In the genomic region with DNA sequence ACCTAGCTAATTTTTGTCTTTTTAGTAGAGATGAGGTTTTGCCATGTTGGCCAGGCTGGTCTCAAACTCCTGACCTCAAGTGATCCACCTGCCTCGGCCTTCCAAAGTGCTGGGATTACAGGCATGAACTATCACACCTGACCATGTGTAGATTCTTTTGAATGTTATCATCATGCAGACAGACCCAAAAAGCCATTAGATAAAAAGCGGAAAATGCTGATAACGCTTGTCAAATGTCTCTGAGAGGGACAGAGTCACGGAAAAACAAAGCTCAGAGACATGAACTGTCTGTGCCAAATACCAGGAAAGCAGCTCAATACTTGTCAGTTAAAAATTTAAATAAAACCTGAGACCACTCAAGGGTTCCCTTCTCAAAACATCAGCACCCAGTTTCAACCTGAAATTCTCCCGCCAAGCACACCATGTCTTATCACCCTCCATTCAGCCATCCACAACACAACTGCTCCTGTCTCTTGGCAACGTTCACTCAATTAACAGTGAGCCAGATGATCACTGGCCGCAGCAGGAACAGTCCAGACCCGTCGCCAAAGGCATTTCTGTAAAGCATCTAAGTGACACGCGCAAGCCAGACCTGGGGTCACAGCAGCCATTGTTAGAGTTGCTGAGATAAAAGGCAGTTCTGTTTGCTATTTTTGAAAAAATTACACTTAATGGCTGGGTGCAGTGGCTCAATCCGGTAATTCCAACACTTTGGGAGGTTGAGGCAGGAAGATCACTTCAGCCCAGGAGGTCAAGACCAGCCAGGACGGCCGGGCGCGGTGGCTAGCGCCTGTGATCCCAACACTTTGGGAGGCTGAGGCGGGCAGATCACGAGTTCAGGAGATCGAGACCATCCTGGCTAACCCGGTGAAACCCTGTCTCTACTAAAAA, we compare ENCODE assay signal across 1 cellular context.
TF ChIP-seq lines count a peak whose summit lies in the region.

No MANE protein-coding gene starts in this region.

TF ChIP-seq in K562, 482 proteins besides CTCF, POLR2A, EP300 and RAD21 (continued from another document and continues in another):
- TF ChIP-seq, protein P1, sequence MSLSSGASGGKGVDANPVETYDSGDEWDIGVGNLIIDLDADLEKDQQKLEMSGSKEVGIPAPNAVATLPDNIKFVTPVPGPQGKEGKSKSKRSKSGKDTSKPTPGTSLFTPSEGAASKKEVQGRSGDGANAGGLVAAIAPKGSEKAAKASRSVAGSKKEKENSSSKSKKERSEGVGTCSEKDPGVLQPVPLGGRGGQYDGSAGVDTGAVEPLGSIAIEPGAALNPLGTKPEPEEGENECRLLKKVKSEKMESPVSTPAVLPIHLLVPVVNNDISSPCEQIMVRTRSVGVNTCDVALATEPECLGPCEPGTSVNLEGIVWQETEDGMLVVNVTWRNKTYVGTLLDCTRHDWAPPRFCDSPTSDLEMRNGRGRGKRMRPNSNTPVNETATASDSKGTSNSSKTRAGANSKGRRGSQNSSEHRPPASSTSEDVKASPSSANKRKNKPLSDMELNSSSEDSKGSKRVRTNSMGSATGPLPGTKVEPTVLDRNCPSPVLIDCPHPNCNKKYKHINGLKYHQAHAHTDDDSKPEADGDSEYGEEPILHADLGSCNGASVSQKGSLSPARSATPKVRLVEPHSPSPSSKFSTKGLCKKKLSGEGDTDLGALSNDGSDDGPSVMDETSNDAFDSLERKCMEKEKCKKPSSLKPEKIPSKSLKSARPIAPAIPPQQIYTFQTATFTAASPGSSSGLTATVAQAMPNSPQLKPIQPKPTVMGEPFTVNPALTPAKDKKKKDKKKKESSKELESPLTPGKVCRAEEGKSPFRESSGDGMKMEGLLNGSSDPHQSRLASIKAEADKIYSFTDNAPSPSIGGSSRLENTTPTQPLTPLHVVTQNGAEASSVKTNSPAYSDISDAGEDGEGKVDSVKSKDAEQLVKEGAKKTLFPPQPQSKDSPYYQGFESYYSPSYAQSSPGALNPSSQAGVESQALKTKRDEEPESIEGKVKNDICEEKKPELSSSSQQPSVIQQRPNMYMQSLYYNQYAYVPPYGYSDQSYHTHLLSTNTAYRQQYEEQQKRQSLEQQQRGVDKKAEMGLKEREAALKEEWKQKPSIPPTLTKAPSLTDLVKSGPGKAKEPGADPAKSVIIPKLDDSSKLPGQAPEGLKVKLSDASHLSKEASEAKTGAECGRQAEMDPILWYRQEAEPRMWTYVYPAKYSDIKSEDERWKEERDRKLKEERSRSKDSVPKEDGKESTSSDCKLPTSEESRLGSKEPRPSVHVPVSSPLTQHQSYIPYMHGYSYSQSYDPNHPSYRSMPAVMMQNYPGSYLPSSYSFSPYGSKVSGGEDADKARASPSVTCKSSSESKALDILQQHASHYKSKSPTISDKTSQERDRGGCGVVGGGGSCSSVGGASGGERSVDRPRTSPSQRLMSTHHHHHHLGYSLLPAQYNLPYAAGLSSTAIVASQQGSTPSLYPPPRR (CRISPR knock-in tag; IDR thresholded peaks at IDR 0.05; ENCODE audit: borderline replicate concordance), result no peak
- TF ChIP-seq RBM17 (IDR thresholded peaks at IDR 0.05; ENCODE audit: borderline replicate concordance, low read depth, low read length) (no peak), SMARCA5 (IDR thresholded peaks at IDR 0.05) (no peak), C11orf30 (IDR thresholded peaks at IDR 0.05; ENCODE audit: low read depth) (peak; percentile 58; the same call in 1 of the 2 replicates), CXXC5 (CRISPR knock-in tag; IDR thresholded peaks at IDR 0.05) (peak; percentile 70), KLF1 (tag; IDR thresholded peaks at IDR 0.05) (no peak), BRCA1 (IDR thresholded peaks at IDR 0.05) (no peak), BRCA1 (CRISPR knock-in tag; IDR thresholded peaks at IDR 0.05) (no peak), TRIM28 (IDR thresholded peaks at IDR 0.05) (no peak), NFXL1 (CRISPR knock-in tag; IDR thresholded peaks at IDR 0.05) (no peak), CC2D1A (IDR thresholded peaks at IDR 0.05) (no peak), CHD4 (IDR thresholded peaks at IDR 0.05; ENCODE audit: insufficient read depth, insufficient replicate concordance, low read depth, low read length, poor library complexity, severe bottlenecking) (no peak), KDM1A (IDR thresholded peaks at IDR 0.05) (peak in 1 of 2 experiments; percentile 69; a peak in 3 of 4 replicates), KLF10 (CRISPR knock-in tag; IDR thresholded peaks at IDR 0.05) (no peak), ESRRA (IDR thresholded peaks at IDR 0.05; ENCODE audit: borderline replicate concordance, low read depth) (no peak), BACH1 (tag; IDR thresholded peaks at IDR 0.05) (no peak), DDX20 (tag; IDR thresholded peaks at IDR 0.05; ENCODE audit: low read depth) (no peak), ZNF707 (CRISPR knock-in tag; conservative IDR thresholded peaks at IDR 0.05) (no peak), NFATC3 (IDR thresholded peaks at IDR 0.05) (peak; percentile 64; the same call in 1 of the 2 replicates), PHF21A (IDR thresholded peaks at IDR 0.05; ENCODE audit: borderline replicate concordance, low read depth) (no peak), CBX2 (IDR thresholded peaks at IDR 0.05; ENCODE audit: insufficient read depth, low read length, poor library complexity, severe bottlenecking) (no peak), BRD9 (IDR thresholded peaks at IDR 0.05; ENCODE audit: low read depth, partially characterized antibody) (no peak), STAT5B (CRISPR knock-in tag; IDR thresholded peaks at IDR 0.05) (no peak), GATA2 (CRISPR knock-in tag; IDR thresholded peaks at IDR 0.05) (peak; percentile 52; the same call in 1 of the 2 replicates), TEAD2 (tag; IDR thresholded peaks at IDR 0.05) (no peak), FOXA3 (CRISPR knock-in tag; conservative IDR thresholded peaks at IDR 0.05 in 1 of 2, IDR thresholded peaks at IDR 0.05 in 1 of 2) (no peak), SP2 (IDR thresholded peaks at IDR 0.05; ENCODE audit: extremely low read depth, low read depth, low read length, poor library complexity, severe bottlenecking) (no peak), SETDB1 (IDR thresholded peaks at IDR 0.05; ENCODE audit: low read length) (no peak), ZBTB17 (CRISPR knock-in tag; IDR thresholded peaks at IDR 0.05) (no peak), SIN3B (IDR thresholded peaks at IDR 0.05; ENCODE audit: low read depth) (no peak), ZBTB1 (CRISPR knock-in tag; IDR thresholded peaks at IDR 0.05; ENCODE audit: borderline replicate concordance, low read depth) (no peak), SNIP1 (IDR thresholded peaks at IDR 0.05; ENCODE audit: low read depth) (no peak), LEF1 (IDR thresholded peaks at IDR 0.05) (peak; percentile 54; the same call in 1 of the 2 replicates), FOXM1 (IDR thresholded peaks at IDR 0.05; ENCODE audit: low read depth) (peak; percentile 68), FOXM1 (CRISPR knock-in tag; IDR thresholded peaks at IDR 0.05; ENCODE audit: low read depth) (no peak), ZFX (CRISPR knock-in tag; IDR thresholded peaks at IDR 0.05) (peak; percentile 49; the same call in 1 of the 2 replicates), SRSF7 (optimal IDR thresholded peaks at IDR 0.05; ENCODE audit: low read depth, low read length) (no peak), PPARD (CRISPR knock-in tag; IDR thresholded peaks at IDR 0.05) (no peak), ZZZ3 (IDR thresholded peaks at IDR 0.05) (no peak)
- TF ChIP-seq, protein P2, sequence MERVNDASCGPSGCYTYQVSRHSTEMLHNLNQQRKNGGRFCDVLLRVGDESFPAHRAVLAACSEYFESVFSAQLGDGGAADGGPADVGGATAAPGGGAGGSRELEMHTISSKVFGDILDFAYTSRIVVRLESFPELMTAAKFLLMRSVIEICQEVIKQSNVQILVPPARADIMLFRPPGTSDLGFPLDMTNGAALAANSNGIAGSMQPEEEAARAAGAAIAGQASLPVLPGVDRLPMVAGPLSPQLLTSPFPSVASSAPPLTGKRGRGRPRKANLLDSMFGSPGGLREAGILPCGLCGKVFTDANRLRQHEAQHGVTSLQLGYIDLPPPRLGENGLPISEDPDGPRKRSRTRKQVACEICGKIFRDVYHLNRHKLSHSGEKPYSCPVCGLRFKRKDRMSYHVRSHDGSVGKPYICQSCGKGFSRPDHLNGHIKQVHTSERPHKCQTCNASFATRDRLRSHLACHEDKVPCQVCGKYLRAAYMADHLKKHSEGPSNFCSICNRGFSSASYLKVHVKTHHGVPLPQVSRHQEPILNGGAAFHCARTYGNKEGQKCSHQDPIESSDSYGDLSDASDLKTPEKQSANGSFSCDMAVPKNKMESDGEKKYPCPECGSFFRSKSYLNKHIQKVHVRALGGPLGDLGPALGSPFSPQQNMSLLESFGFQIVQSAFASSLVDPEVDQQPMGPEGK (CRISPR knock-in tag; IDR thresholded peaks at IDR 0.05; ENCODE audit: borderline replicate concordance), result no peak
- TF ChIP-seq, protein P3, sequence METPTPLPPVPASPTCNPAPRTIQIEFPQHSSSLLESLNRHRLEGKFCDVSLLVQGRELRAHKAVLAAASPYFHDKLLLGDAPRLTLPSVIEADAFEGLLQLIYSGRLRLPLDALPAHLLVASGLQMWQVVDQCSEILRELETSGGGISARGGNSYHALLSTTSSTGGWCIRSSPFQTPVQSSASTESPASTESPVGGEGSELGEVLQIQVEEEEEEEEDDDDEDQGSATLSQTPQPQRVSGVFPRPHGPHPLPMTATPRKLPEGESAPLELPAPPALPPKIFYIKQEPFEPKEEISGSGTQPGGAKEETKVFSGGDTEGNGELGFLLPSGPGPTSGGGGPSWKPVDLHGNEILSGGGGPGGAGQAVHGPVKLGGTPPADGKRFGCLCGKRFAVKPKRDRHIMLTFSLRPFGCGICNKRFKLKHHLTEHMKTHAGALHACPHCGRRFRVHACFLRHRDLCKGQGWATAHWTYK (CRISPR knock-in tag; IDR thresholded peaks at IDR 0.05), result no peak
- TF ChIP-seq, protein P4, sequence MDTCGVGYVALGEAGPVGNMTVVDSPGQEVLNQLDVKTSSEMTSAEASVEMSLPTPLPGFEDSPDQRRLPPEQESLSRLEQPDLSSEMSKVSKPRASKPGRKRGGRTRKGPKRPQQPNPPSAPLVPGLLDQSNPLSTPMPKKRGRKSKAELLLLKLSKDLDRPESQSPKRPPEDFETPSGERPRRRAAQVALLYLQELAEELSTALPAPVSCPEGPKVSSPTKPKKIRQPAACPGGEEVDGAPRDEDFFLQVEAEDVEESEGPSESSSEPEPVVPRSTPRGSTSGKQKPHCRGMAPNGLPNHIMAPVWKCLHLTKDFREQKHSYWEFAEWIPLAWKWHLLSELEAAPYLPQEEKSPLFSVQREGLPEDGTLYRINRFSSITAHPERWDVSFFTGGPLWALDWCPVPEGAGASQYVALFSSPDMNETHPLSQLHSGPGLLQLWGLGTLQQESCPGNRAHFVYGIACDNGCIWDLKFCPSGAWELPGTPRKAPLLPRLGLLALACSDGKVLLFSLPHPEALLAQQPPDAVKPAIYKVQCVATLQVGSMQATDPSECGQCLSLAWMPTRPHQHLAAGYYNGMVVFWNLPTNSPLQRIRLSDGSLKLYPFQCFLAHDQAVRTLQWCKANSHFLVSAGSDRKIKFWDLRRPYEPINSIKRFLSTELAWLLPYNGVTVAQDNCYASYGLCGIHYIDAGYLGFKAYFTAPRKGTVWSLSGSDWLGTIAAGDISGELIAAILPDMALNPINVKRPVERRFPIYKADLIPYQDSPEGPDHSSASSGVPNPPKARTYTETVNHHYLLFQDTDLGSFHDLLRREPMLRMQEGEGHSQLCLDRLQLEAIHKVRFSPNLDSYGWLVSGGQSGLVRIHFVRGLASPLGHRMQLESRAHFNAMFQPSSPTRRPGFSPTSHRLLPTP (IDR thresholded peaks at IDR 0.05; ENCODE audit: borderline replicate concordance, extremely low read depth, insufficient read length), result no peak
- TF ChIP-seq, protein P5, sequence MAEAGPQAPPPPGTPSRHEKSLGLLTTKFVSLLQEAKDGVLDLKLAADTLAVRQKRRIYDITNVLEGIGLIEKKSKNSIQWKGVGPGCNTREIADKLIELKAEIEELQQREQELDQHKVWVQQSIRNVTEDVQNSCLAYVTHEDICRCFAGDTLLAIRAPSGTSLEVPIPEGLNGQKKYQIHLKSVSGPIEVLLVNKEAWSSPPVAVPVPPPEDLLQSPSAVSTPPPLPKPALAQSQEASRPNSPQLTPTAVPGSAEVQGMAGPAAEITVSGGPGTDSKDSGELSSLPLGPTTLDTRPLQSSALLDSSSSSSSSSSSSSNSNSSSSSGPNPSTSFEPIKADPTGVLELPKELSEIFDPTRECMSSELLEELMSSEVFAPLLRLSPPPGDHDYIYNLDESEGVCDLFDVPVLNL (CRISPR knock-in tag; IDR thresholded peaks at IDR 0.05; ENCODE audit: low read depth), result peak; percentile 66; the same call in 1 of the 2 replicates
- TF ChIP-seq, protein P6, sequence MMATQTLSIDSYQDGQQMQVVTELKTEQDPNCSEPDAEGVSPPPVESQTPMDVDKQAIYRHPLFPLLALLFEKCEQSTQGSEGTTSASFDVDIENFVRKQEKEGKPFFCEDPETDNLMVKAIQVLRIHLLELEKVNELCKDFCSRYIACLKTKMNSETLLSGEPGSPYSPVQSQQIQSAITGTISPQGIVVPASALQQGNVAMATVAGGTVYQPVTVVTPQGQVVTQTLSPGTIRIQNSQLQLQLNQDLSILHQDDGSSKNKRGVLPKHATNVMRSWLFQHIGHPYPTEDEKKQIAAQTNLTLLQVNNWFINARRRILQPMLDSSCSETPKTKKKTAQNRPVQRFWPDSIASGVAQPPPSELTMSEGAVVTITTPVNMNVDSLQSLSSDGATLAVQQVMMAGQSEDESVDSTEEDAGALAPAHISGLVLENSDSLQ (IDR thresholded peaks at IDR 0.05), result peak; percentile 48; the same call in 1 of the 2 replicates
- TF ChIP-seq, protein P7, sequence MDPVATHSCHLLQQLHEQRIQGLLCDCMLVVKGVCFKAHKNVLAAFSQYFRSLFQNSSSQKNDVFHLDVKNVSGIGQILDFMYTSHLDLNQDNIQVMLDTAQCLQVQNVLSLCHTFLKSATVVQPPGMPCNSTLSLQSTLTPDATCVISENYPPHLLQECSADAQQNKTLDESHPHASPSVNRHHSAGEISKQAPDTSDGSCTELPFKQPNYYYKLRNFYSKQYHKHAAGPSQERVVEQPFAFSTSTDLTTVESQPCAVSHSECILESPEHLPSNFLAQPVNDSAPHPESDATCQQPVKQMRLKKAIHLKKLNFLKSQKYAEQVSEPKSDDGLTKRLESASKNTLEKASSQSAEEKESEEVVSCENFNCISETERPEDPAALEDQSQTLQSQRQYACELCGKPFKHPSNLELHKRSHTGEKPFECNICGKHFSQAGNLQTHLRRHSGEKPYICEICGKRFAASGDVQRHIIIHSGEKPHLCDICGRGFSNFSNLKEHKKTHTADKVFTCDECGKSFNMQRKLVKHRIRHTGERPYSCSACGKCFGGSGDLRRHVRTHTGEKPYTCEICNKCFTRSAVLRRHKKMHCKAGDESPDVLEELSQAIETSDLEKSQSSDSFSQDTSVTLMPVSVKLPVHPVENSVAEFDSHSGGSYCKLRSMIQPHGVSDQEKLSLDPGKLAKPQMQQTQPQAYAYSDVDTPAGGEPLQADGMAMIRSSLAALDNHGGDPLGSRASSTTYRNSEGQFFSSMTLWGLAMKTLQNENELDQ (CRISPR knock-in tag; IDR thresholded peaks at IDR 0.05; ENCODE audit: borderline replicate concordance), result no peak
- TF ChIP-seq, protein P8, sequence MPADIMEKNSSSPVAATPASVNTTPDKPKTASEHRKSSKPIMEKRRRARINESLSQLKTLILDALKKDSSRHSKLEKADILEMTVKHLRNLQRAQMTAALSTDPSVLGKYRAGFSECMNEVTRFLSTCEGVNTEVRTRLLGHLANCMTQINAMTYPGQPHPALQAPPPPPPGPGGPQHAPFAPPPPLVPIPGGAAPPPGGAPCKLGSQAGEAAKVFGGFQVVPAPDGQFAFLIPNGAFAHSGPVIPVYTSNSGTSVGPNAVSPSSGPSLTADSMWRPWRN (IDR thresholded peaks at IDR 0.05; ENCODE audit: low read depth), result 0 out of 2 replicates have a peak, but pooled peaks have one; percentile 20
